8 cellular contexts compared by ENCODE assay signal in genomic region chr13:85930108-85930507, GRCh38.
"Had no signal": no experiment of that assay in that cellular context is flagged by ENCODE, and none has a peak within 500 bp of the region (broad histone marks: within the 10 kb centered on the region; RNA-seq: fewer than 3 reads in every experiment).

No MANE protein-coding gene starts in this region.

- H3K36me3 ChIP-seq: HAP-1 had no signal

- H3K9ac ChIP-seq: GM23248 had no signal

- ATAC-seq: HCT116 had no signal

- H3K4me1 ChIP-seq: HAP-1 had no signal

- H3K27ac ChIP-seq: GM23248, HL-60 had no signal

- H3K4me3 ChIP-seq: GM23248, HAP-1 had no signal

- H2AFZ ChIP-seq: GM23248 had no signal

- H3K9me3 ChIP-seq: HAP-1 had no signal

- DNase-seq: GM23248, GOT3, H7, HFFc6, KBM-7 had no signal
